Comparison of ENCODE assay signal across 1 cellular context in genomic region chr20:50187403-50188051, GRCh38.
TF ChIP-seq lines count a peak whose summit lies in the region.

No MANE protein-coding gene starts in this region.

TF ChIP-seq in HepG2, 621 proteins besides CTCF, POLR2A, EP300 and RAD21 (continued from another document and continues in another):
- TF ChIP-seq BCL6 (CRISPR knock-in tag; IDR thresholded peaks at IDR 0.05) (0 out of 2 replicates have a peak, but pooled peaks have one; percentile 47), HOXA3 (CRISPR knock-in tag; IDR thresholded peaks at IDR 0.05) (peak; percentile 56; the same call in 1 of the 2 replicates), ZSCAN31 (CRISPR knock-in tag; IDR thresholded peaks at IDR 0.05; ENCODE audit: low read depth) (no peak), HCFC1 (IDR thresholded peaks at IDR 0.05; ENCODE audit: low read depth, low read length) (no peak), ZNF652 (CRISPR knock-in tag; IDR thresholded peaks at IDR 0.05; ENCODE audit: borderline replicate concordance, low read depth) (no peak), ZNF317 (CRISPR knock-in tag; IDR thresholded peaks at IDR 0.05) (no peak), ZNF549 (CRISPR knock-in tag; IDR thresholded peaks at IDR 0.05) (no peak), STAT6 (CRISPR knock-in tag; IDR thresholded peaks at IDR 0.05; ENCODE audit: borderline replicate concordance) (no peak), TMF1 (CRISPR knock-in tag; IDR thresholded peaks at IDR 0.05; ENCODE audit: low read depth) (no peak), FOXJ3 (CRISPR knock-in tag; IDR thresholded peaks at IDR 0.05; ENCODE audit: borderline replicate concordance) (no peak), ZNF20 (CRISPR knock-in tag; IDR thresholded peaks at IDR 0.05) (no peak), TFAP4 (IDR thresholded peaks at IDR 0.05; ENCODE audit: borderline replicate concordance, low read depth) (peak; percentile 71; the same call in 1 of the 2 replicates), ZNF24 (IDR thresholded peaks at IDR 0.05) (no peak), AHDC1 (CRISPR knock-in tag; IDR thresholded peaks at IDR 0.05; ENCODE audit: borderline replicate concordance) (no peak; the same call in 1 of the 2 replicates), E2F2 (CRISPR knock-in tag; IDR thresholded peaks at IDR 0.05; ENCODE audit: borderline replicate concordance) (no peak), PRDM4 (CRISPR knock-in tag; IDR thresholded peaks at IDR 0.05; ENCODE audit: borderline replicate concordance) (no peak), MLXIP (CRISPR knock-in tag; IDR thresholded peaks at IDR 0.05; ENCODE audit: borderline replicate concordance) (no peak), FOSL1 (CRISPR knock-in tag; IDR thresholded peaks at IDR 0.05; ENCODE audit: borderline replicate concordance) (no peak), NFE2L2 (IDR thresholded peaks at IDR 0.05; ENCODE audit: low read length) (no peak), ZBTB7A (CRISPR knock-in tag; IDR thresholded peaks at IDR 0.05) (0 out of 2 replicates have a peak, but pooled peaks have one; percentile 74), SP5 (CRISPR knock-in tag; IDR thresholded peaks at IDR 0.05; ENCODE audit: borderline replicate concordance, low read depth) (0 out of 2 replicates have a peak, but pooled peaks have one; percentile 56), MTERF4 (CRISPR knock-in tag; IDR thresholded peaks at IDR 0.05) (no peak), IRF9 (CRISPR knock-in tag; IDR thresholded peaks at IDR 0.05; ENCODE audit: borderline replicate concordance) (peak; percentile 79; the same call in 1 of the 2 replicates), SP2 (CRISPR knock-in tag; IDR thresholded peaks at IDR 0.05) (no peak), KDM1A (CRISPR knock-in tag; IDR thresholded peaks at IDR 0.05) (no peak; the same call in 1 of the 2 replicates), ZNF136 (CRISPR knock-in tag; IDR thresholded peaks at IDR 0.05; ENCODE audit: low read depth) (no peak), IRF2 (CRISPR knock-in tag; IDR thresholded peaks at IDR 0.05) (no peak), SNAPC4 (CRISPR knock-in tag; IDR thresholded peaks at IDR 0.05) (no peak; the same call in 1 of the 2 replicates), ZNF572 (CRISPR knock-in tag; IDR thresholded peaks at IDR 0.05) (peak; percentile 77; the same call in 1 of the 2 replicates)
